1 cellular context compared by ENCODE assay signal in the genomic region with DNA sequence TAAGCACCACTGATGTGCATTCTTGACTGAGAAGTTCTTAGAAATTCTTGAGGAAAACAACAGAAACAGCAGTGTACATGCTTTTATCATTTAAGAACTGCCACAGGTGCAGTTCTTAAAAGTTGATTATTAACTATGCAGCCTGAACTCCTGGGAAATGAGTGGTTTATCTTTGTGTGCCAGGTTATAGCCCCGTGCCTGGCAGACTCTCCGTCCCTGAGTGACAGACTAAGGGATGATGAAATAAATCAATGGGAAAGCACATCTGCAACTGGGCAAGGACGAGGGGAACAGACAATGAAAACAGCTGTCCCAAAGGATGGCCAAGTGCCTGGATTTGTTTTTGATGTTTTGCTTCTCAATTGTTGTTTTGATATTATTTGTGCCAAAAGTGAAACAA.
TF ChIP-seq lines count a peak whose summit lies in the region.

No MANE protein-coding gene starts in this region.

TF ChIP-seq in GM23338, 12 proteins besides CTCF, POLR2A, EP300 and RAD21 (continued from another document):
- TF ChIP-seq, protein P1, sequence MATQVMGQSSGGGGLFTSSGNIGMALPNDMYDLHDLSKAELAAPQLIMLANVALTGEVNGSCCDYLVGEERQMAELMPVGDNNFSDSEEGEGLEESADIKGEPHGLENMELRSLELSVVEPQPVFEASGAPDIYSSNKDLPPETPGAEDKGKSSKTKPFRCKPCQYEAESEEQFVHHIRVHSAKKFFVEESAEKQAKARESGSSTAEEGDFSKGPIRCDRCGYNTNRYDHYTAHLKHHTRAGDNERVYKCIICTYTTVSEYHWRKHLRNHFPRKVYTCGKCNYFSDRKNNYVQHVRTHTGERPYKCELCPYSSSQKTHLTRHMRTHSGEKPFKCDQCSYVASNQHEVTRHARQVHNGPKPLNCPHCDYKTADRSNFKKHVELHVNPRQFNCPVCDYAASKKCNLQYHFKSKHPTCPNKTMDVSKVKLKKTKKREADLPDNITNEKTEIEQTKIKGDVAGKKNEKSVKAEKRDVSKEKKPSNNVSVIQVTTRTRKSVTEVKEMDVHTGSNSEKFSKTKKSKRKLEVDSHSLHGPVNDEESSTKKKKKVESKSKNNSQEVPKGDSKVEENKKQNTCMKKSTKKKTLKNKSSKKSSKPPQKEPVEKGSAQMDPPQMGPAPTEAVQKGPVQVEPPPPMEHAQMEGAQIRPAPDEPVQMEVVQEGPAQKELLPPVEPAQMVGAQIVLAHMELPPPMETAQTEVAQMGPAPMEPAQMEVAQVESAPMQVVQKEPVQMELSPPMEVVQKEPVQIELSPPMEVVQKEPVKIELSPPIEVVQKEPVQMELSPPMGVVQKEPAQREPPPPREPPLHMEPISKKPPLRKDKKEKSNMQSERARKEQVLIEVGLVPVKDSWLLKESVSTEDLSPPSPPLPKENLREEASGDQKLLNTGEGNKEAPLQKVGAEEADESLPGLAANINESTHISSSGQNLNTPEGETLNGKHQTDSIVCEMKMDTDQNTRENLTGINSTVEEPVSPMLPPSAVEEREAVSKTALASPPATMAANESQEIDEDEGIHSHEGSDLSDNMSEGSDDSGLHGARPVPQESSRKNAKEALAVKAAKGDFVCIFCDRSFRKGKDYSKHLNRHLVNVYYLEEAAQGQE (IDR thresholded peaks at IDR 0.05; ENCODE audit: unreplicated experiment) = no peak
- TF ChIP-seq ZNF114 (CRISPR knock-in tag; IDR thresholded peaks at IDR 0.05) (no peak), NANOG (IDR thresholded peaks at IDR 0.05; ENCODE audit: borderline replicate concordance) (no peak)
TF ChIP-seq in GM23338: peak in this region for 0.
